ENCODE assay signal across 18 cellular contexts in the genomic region with DNA sequence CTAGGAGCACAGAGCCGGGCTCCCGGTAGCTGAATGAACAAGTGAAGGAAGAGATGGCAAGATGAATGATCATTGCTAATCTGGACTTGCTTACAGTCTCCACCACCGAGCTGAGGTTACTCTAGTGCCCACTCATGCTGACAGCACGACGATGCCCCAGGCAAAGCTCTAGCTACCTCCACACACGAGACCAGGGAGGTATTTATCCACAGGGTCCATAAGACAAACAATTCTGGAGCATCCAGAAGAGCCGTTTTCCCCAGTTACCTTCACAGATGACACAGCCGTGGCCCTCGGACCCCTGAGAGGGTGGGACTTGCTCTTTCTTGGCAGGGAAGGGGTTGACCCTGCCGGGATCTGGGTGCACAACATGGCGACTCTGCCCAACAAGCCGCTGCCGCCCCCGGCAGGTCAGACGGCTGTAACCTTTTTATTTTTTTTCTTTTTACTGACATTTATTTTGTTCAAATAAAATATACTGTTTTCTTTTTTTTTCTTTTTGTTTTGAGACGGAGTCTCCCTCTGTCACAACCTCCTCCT.
DNase-seq lines count a peak whose midpoint lies in the region; ATAC-seq and TF ChIP-seq lines count a peak whose summit lies in the region.
"Had no signal": no experiment of that assay in that cellular context is flagged by ENCODE, and none has a peak within 500 bp of the region (broad histone marks: within the 10 kb centered on the region; RNA-seq: fewer than 3 reads in every experiment).

No MANE protein-coding gene starts in this region.

- CTCF ChIA-PET in Panc1 (lab: Charles Lee) = interaction anchor here (0.7 kb wide), 1 partner anchor 93 kb away, joined by 7 read pairs; no protein-coding TSS in a partner anchor

- H3K18ac ChIP-seq in trophoblast cell (ENCODE audit: low read length) = no peak overlapping the region

- H3K27me3 Mint-ChIP-seq in GM23338 (ENCODE audit: insufficient read depth, low read depth, poor library complexity) (peaks cover 6% of the 10 kb centered on the region), glutamatergic neuron (ENCODE audit: unreplicated experiment) (no peaks in the 10 kb centered on the region)

- H2BK12ac ChIP-seq in trophoblast cell (ENCODE audit: low read length) = peak overlapping the region; percentile 77

- whole genome bisulfite sequencing in trophoblast cell (ENCODE audit: extremely low coverage, insufficient coverage, insufficient read length) = no CpG with 5 or more reads among the region's 16 CpGs

- H3K9me3 ChIP-seq in Panc1 (ENCODE audit: control insufficient read depth, insufficient read depth, low read depth, low read length) (peaks cover 4% of the 10 kb centered on the region; the same call in 1 of the 2 replicates), trophoblast cell (ENCODE audit: insufficient read depth, low read depth, low read length) (peaks cover 12% of the 10 kb centered on the region)

- intact Hi-C loops in Panc1 (cut with micrococcal nuclease; ENCODE audit: unreplicated experiment) (no loop called here), Right ventricle myocardium inferior (cut with DNase I) (no loop called here)

- peaks cover 11% of the 10 kb centered on the region; the same call in 1 of the 2 replicates for H3F3A ChIP-seq in GM23338 (replicated peaks; ENCODE audit: low read depth)

- H2AFZ ChIP-seq in GM23338 = no peak overlapping the region
- no peak overlapping the region for H2AFZ ChIP-seq in trophoblast cell (ENCODE audit: insufficient read depth, low read length, poor library complexity)

- H3K79me2 ChIP-seq in GM23338 (replicated peaks; ENCODE audit: insufficient read depth) (0 out of 2 replicates have a peak, but pooled peaks cover 8% of the 10 kb centered on the region), trophoblast cell (ENCODE audit: control insufficient read depth, insufficient read depth, low read length, poor library complexity) (no peaks in the 10 kb centered on the region)

- peaks cover 8% of the 10 kb centered on the region; the same call in 1 of the 2 replicates for H3K36me3 ChIP-seq in GM23338 (ENCODE audit: insufficient read depth)
- no peaks in the 10 kb centered on the region for H3K36me3 ChIP-seq in Panc1 (ENCODE audit: control insufficient read depth, insufficient read depth, low read length)
- H3K36me3 ChIP-seq in trophoblast cell (ENCODE audit: control insufficient read depth in 1 of 2, insufficient read depth in 2 of 2, low read length in 2 of 2) = no peaks in the 10 kb centered on the region

- POLR2A ChIA-PET in Panc1 (lab: Charles Lee) = no interaction called here

- H3K27ac Mint-ChIP-seq in GM23338 = no peak overlapping the region
- H3K27ac Mint-ChIP-seq in glutamatergic neuron (ENCODE audit: unreplicated experiment) = no peak overlapping the region
- H3K27ac Mint-ChIP-seq: CD8-positive, alpha-beta memory T cell had no signal

- H3K4me1 Mint-ChIP-seq in GM23338 = peaks cover 44% of the 10 kb centered on the region
- peaks cover 12% of the 10 kb centered on the region for H3K4me1 Mint-ChIP-seq in glutamatergic neuron (ENCODE audit: low read depth, unreplicated experiment)
- H3K4me1 Mint-ChIP-seq: CD8-positive, alpha-beta memory T cell had no signal

- no peaks in the 10 kb centered on the region for H3K27me3 ChIP-seq in GM23338 (ENCODE audit: insufficient read depth)
- no peaks in the 10 kb centered on the region for H3K27me3 ChIP-seq in Panc1 (ENCODE audit: control insufficient read depth, insufficient read depth, low read length)
- H3K27me3 ChIP-seq in trophoblast cell (ENCODE audit: insufficient read depth, low read length) = no peaks in the 10 kb centered on the region

- H2BK5ac ChIP-seq in trophoblast cell (ENCODE audit: low read depth, low read length, poor library complexity) = no peak overlapping the region

- TF ChIP-seq CTCF in GM23338 (conservative IDR thresholded peaks at IDR 0.05; ENCODE audit: low read depth in 2 of 2) (no peak), Panc1 (IDR thresholded peaks at IDR 0.05) (no peak), glutamatergic neuron (IDR thresholded peaks at IDR 0.05; ENCODE audit: partially characterized antibody, unreplicated experiment) (no peak)

- no peak for ATAC-seq in GM23338
- ATAC-seq in Panc1 = no peak
- ATAC-seq in Right ventricle myocardium inferior = no peak
- ATAC-seq: A549 had no signal

- H3K4me1 ChIP-seq in GM23338 (ENCODE audit: insufficient read depth) = peaks cover 30% of the 10 kb centered on the region
- H3K4me1 ChIP-seq in Panc1 (ENCODE audit: control insufficient read depth, insufficient read depth, low read length) = peaks cover 29% of the 10 kb centered on the region
- peaks cover 7 to 11% of the 10 kb centered on the region in 2 experiments for H3K4me1 ChIP-seq in trophoblast cell (ENCODE audit: control insufficient read depth in 1 of 2, insufficient read depth in 2 of 2, low read length in 2 of 2)

- H3K4ac ChIP-seq in trophoblast cell (ENCODE audit: low read depth, low read length) = no peak overlapping the region

- H4K8ac ChIP-seq in trophoblast cell (ENCODE audit: low read depth, low read length) = no peak overlapping the region

- H3K9me3 Mint-ChIP-seq in GM23338 = peaks cover 21% of the 10 kb centered on the region
- H3K9me3 Mint-ChIP-seq in glutamatergic neuron (ENCODE audit: unreplicated experiment) = peaks cover 5% of the 10 kb centered on the region
- H3K9me3 Mint-ChIP-seq: CD8-positive, alpha-beta memory T cell had no signal

- H3K4me3 Mint-ChIP-seq in GM23338 (no peak overlapping the region; the same call in 2 of the 3 replicates), glutamatergic neuron (ENCODE audit: unreplicated experiment) (no peak overlapping the region)
- H3K4me3 Mint-ChIP-seq: CD8-positive, alpha-beta memory T cell had no signal

- H3K23ac ChIP-seq in trophoblast cell (ENCODE audit: low read length) = no peak overlapping the region

- 0 out of 2 replicates have a peak, but pooled peaks cover 2% of the 10 kb centered on the region for H3K9me2 ChIP-seq in GM23338 (ENCODE audit: insufficient read depth)

- in situ Hi-C loops in Panc1 (cut with HindIII; ENCODE audit: low pct_unique_long_range_greater_than_20kb, low sequenced_read_pairs) = no loop called here

- H4K91ac ChIP-seq in trophoblast cell (ENCODE audit: low read depth, low read length) = no peak overlapping the region

- H3K9ac ChIP-seq in trophoblast cell (ENCODE audit: low read length) = no peak overlapping the region
- H3K9ac ChIP-seq: BLaER1 treated with 17β-estradiol and CSF1 and Interleukin-3, amounts not matched to agents 10 nM and 100 nM had no signal

- H2AK5ac ChIP-seq in trophoblast cell (ENCODE audit: low read length) = peak overlapping the region; percentile 93

- TSS peak; percentile 87 for BruUV-seq in Panc1 (replicated peaks; lab: Mats Ljungman, UMichigan)

- no peak overlapping the region for H4K12ac ChIP-seq in trophoblast cell (ENCODE audit: low read depth, low read length)

- H3K4me3 ChIP-seq in GM23338 (no peak overlapping the region), Panc1 (ENCODE audit: low read depth in 2 of 2, low read length in 2 of 2) (no peak overlapping the region), trophoblast cell (ENCODE audit: low read depth, low read length) (no peak overlapping the region)
- H3K4me3 ChIP-seq: A549; BLaER1 treated with 17β-estradiol and CSF1 and Interleukin-3, amounts not matched to agents 10 nM and 100 nM had no signal

- no peaks in the 10 kb centered on the region for H4K20me1 ChIP-seq in GM23338 (replicated peaks; ENCODE audit: insufficient read depth)

- H3K27ac ChIP-seq in GM23338 (ENCODE audit: low read depth) = peak overlapping the region; percentile 99
- peak overlapping the region; percentile 99 for H3K27ac ChIP-seq in Panc1 (ENCODE audit: low read length)
- no peak overlapping the region for H3K27ac ChIP-seq in trophoblast cell (ENCODE audit: low read depth, low read length)
- H3K27ac ChIP-seq: A549; BLaER1 treated with 17β-estradiol and CSF1 and Interleukin-3, amounts not matched to agents 10 nM and 100 nM had no signal

- no peak overlapping the region for H2BK120ac ChIP-seq in trophoblast cell (ENCODE audit: insufficient read depth, low read length, poor library complexity)

- H3K14ac ChIP-seq in trophoblast cell (ENCODE audit: low read length) = no peak overlapping the region

- H3K36me3 Mint-ChIP-seq in GM23338 (ENCODE audit: low read depth) = peaks cover 56% of the 10 kb centered on the region
- peaks cover 23% of the 10 kb centered on the region for H3K36me3 Mint-ChIP-seq in glutamatergic neuron (ENCODE audit: unreplicated experiment)
- H3K36me3 Mint-ChIP-seq: CD8-positive, alpha-beta memory T cell had no signal

- DNase-seq in GM23338 (ENCODE audit: low spot score) (no peak), Panc1 (ENCODE audit: low read depth, low spot score) (no peak), glutamatergic neuron (peak; percentile 5), trophoblast cell (no peak), DMS153 (lab: John Stamatoyannopoulos, UW) (no peak), Right ventricle myocardium inferior (ENCODE audit: missing footprints) (no peak), UCSD-AML1 (lab: John Stamatoyannopoulos, UW; ENCODE audit: unreplicated experiment) (no peak), NCI-H2029 (lab: John Stamatoyannopoulos, UW) (no peak)
- DNase-seq: CD8-positive, alpha-beta memory T cell; DMS79; H7; KBM-7; NCI-H1105; NCI-H510A; NCI-H748 treated with DMSO at 0.1 percent for 48 hours; OCI-M1 had no signal

- H3K4me2 ChIP-seq in GM23338 = peak overlapping the region; percentile 54; the same call in 1 of the 2 replicates
- no peak overlapping the region for H3K4me2 ChIP-seq in trophoblast cell (ENCODE audit: low read length)
- H3K4me2 ChIP-seq: A549 had no signal

- peaks cover 5% of the 10 kb centered on the region for H3K79me1 ChIP-seq in trophoblast cell (ENCODE audit: low read length)

TF ChIP-seq in GM23338, 12 proteins besides CTCF, POLR2A, EP300 and RAD21 (continues in another document):
- TF ChIP-seq NANOG (IDR thresholded peaks at IDR 0.05; ENCODE audit: borderline replicate concordance) (no peak), ZNF331 (CRISPR knock-in tag; IDR thresholded peaks at IDR 0.05; ENCODE audit: low read depth) (no peak), ZNF114 (CRISPR knock-in tag; IDR thresholded peaks at IDR 0.05) (no peak)
